21 cellular contexts compared by ENCODE assay signal in the genomic region with DNA sequence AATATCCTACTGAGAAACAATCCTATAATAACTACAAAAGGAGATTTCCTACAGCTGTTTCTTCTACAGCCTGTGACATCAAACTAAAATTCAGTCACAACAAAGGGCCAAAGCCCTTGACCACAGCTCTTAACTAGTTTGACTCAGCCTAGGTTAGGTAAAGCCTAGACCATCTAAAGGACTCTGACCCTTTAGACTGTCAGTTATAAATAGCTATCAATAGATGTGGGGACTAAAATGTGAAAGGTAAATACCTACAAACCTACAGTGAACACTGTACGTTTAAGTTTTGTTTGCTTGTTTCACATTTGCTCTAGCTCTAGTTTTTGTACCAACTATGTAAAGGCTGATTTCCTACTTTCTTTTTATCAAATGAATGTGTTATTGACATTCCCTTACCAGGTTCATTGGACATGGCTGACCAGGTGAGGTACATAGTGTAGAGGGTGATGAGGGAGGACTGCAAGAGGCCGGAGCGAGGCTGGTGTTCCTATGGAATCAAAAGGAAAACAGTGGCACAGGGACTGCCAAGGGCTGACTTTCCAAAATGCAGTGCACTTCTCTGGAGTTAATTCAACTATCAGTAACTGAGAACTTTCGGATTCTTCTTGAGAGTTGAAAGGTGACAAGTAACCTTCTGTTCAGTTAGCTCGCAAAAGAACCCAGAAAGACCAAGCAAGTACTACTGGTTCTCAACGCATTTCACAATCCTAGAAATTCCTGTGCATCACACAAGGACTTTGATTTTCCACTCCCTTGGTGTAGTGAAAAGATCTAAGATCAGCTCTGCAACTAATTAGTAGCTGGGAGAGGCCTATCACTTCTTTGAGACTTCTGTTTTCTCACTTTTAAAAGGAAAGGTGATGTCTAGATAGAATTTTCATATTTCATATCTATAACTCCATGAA. TPM values are rescaled to one million over a fixed set of nuclear protein-coding genes. Genes with fewer than 3 reads are reported as not detected.
DNase-seq lines count a peak whose midpoint lies in the region; ATAC-seq, FAIRE-seq and TF ChIP-seq lines count a peak whose summit lies in the region.
"Had no signal": no experiment of that assay in that cellular context is flagged by ENCODE, and none has a peak within 500 bp of the region (broad histone marks: within the 10 kb centered on the region; RNA-seq: fewer than 3 reads in every experiment).

No MANE protein-coding gene starts in this region.

- no peak for DNase-seq in activated T-cell treated with anti-CD3 and anti-CD28 coated beads, Interleukin-2, amount 50 U/mL, for 72 hours
- DNase-seq in activated T-cell treated with anti-CD3 and anti-CD28 coated beads, Interleukin-2, amount 50 U/mL, for 4 hours: no peak
- DNase-seq in HTR-8/SVneo (ENCODE audit: insufficient read length, low spot score): no peak
- peak; percentile 41 for DNase-seq in hepatocyte (ENCODE audit: low spot score)
- peak; percentile 70 to 93 for DNase-seq in trophoblast cell
- no peak for DNase-seq in activated CD4-positive, CD25-positive, alpha-beta regulatory T cell treated with anti-CD3 and anti-CD28 coated beads, Interleukin-2, amount 50 U/mL, for 72 hours
- DNase-seq: 8988T, GM23248, H7, NCI-H1048, NCI-H1417, NCI-H1694, NCI-H2029 treated with DMSO at 0.1 percent for 48 hours, NCI-H2227 treated with DMSO at 0.1 percent for 48 hours, NCI-H526 treated with DMSO at 0.1 percent for 48 hours, SHP77 had no signal

- no peak overlapping the region for H2AK5ac ChIP-seq in trophoblast cell (ENCODE audit: low read length)

- H3K23ac ChIP-seq in trophoblast cell (ENCODE audit: low read length): no peak overlapping the region

- no peaks in the 10 kb centered on the region for H3K9me3 ChIP-seq in hepatocyte (ENCODE audit: low read depth)
- H3K9me3 ChIP-seq in trophoblast cell (ENCODE audit: insufficient read depth, low read depth, low read length): no peaks in the 10 kb centered on the region

- H2BK5ac ChIP-seq in trophoblast cell (ENCODE audit: low read depth, low read length, poor library complexity): no peak overlapping the region

- H3K27ac Mint-ChIP-seq in activated T-cell treated with anti-CD3 and anti-CD28 coated beads, Interleukin-2, amount 50 U/mL, for 72 hours: peak overlapping the region; percentile 68
- no peak overlapping the region for H3K27ac Mint-ChIP-seq in activated T-helper 17 cell treated with anti-CD3 and anti-CD28 coated beads, Interleukin-2, amount 50 U/mL, for 72 hours

- no peaks in the 10 kb centered on the region for H3K9me2 ChIP-seq in hepatocyte (replicated peaks; ENCODE audit: insufficient read depth)

- no peak for TF ChIP-seq CTCF in hepatocyte (IDR thresholded peaks at IDR 0.05; ENCODE audit: poor library complexity)

- no peaks in the 10 kb centered on the region for H3K27me3 Mint-ChIP-seq in activated T-cell treated with anti-CD3 and anti-CD28 coated beads, Interleukin-2, amount 50 U/mL, for 72 hours (ENCODE audit: low read depth)
- no peaks in the 10 kb centered on the region for H3K27me3 Mint-ChIP-seq in activated T-cell treated with anti-CD3 and anti-CD28 coated beads, Interleukin-2, amount 50 U/mL, for 4 hours (ENCODE audit: low read depth)
- H3K27me3 Mint-ChIP-seq in activated T-helper 17 cell treated with anti-CD3 and anti-CD28 coated beads, Interleukin-2, amount 50 U/mL, for 72 hours: no peaks in the 10 kb centered on the region

- no peak overlapping the region for H4K12ac ChIP-seq in trophoblast cell (ENCODE audit: low read depth, low read length)

- H2BK120ac ChIP-seq in trophoblast cell (ENCODE audit: insufficient read depth, low read length, poor library complexity): no peak overlapping the region

- peaks cover 8% of the 10 kb centered on the region for H3K4me1 Mint-ChIP-seq in activated T-cell treated with anti-CD3 and anti-CD28 coated beads, Interleukin-2, amount 50 U/mL, for 72 hours (ENCODE audit: low read depth)
- no peaks in the 10 kb centered on the region for H3K4me1 Mint-ChIP-seq in activated T-cell treated with anti-CD3 and anti-CD28 coated beads, Interleukin-2, amount 50 U/mL, for 4 hours (ENCODE audit: low read depth)
- H3K4me1 Mint-ChIP-seq in activated T-helper 17 cell treated with anti-CD3 and anti-CD28 coated beads, Interleukin-2, amount 50 U/mL, for 72 hours: peaks cover 5% of the 10 kb centered on the region

- no peak overlapping the region for H3K4me3 Mint-ChIP-seq in activated T-cell treated with anti-CD3 and anti-CD28 coated beads, Interleukin-2, amount 50 U/mL, for 72 hours
- no peak overlapping the region for H3K4me3 Mint-ChIP-seq in activated T-cell treated with anti-CD3 and anti-CD28 coated beads, Interleukin-2, amount 50 U/mL, for 4 hours
- H3K4me3 Mint-ChIP-seq in activated T-helper 17 cell treated with anti-CD3 and anti-CD28 coated beads, Interleukin-2, amount 50 U/mL, for 72 hours: no peak overlapping the region

- no peak overlapping the region for H4K8ac ChIP-seq in trophoblast cell (ENCODE audit: low read depth, low read length)

- H3K27ac ChIP-seq in hepatocyte (peak overlapping the region; percentile 73), trophoblast cell (ENCODE audit: low read depth, low read length) (no peak overlapping the region)
- H3K27ac ChIP-seq: GM23248, RWPE1 had no signal

- no peak overlapping the region for H3K14ac ChIP-seq in trophoblast cell (ENCODE audit: low read length)

- no peak overlapping the region for H3K4me3 ChIP-seq in hepatocyte
- no peak overlapping the region for H3K4me3 ChIP-seq in trophoblast cell (ENCODE audit: low read depth, low read length)
- H3K4me3 ChIP-seq: GM23248 had no signal

- no peak overlapping the region for H3K18ac ChIP-seq in trophoblast cell (ENCODE audit: low read length)

- H3K9ac ChIP-seq in trophoblast cell (ENCODE audit: low read length): no peak overlapping the region
- H3K9ac ChIP-seq: GM23248 had no signal

- FAIRE-seq in HTR-8/SVneo (lab: Jason Lieb, UNC): peak; percentile 84
- FAIRE-seq: D721Med, GM18507 had no signal

- 86% methylated on average over 6 of the region's 6 CpGs for WGBS in hepatocyte (ENCODE audit: low lambda C conversion rate, missing lambda C conversion rate)
- no CpG with 5 or more reads among the region's 6 CpGs for WGBS in trophoblast cell (ENCODE audit: extremely low coverage, insufficient coverage, insufficient read length)

- no peak overlapping the region for H3K4ac ChIP-seq in trophoblast cell (ENCODE audit: low read depth, low read length)

- H3K79me1 ChIP-seq in trophoblast cell (ENCODE audit: low read length): no peaks in the 10 kb centered on the region

- no peaks in the 10 kb centered on the region for H3K4me1 ChIP-seq in hepatocyte (ENCODE audit: insufficient read depth)
- H3K4me1 ChIP-seq in trophoblast cell (ENCODE audit: control insufficient read depth in 1 of 2, insufficient read depth in 2 of 2, low read length in 2 of 2): no peaks in the 10 kb centered on the region

- no peaks in the 10 kb centered on the region for H3K27me3 ChIP-seq in hepatocyte
- H3K27me3 ChIP-seq in trophoblast cell (ENCODE audit: insufficient read depth, low read length): no peaks in the 10 kb centered on the region

- H3K4me2 ChIP-seq in hepatocyte (no peak overlapping the region), trophoblast cell (ENCODE audit: low read length) (no peak overlapping the region)

- no peak overlapping the region for H2AFZ ChIP-seq in hepatocyte
- no peak overlapping the region for H2AFZ ChIP-seq in trophoblast cell (ENCODE audit: insufficient read depth, low read length, poor library complexity)
- H2AFZ ChIP-seq: GM23248 had no signal

- H2BK12ac ChIP-seq in trophoblast cell (ENCODE audit: low read length): no peak overlapping the region

- no peak overlapping the region for H4K91ac ChIP-seq in trophoblast cell (ENCODE audit: low read depth, low read length)

- ATAC-seq in activated T-cell treated with anti-CD3 and anti-CD28 coated beads, Interleukin-2, amount 50 U/mL, for 72 hours (replicated peaks in 1 of 2): no peak
- ATAC-seq in activated T-cell treated with anti-CD3 and anti-CD28 coated beads, Interleukin-2, amount 50 U/mL, for 4 hours: no peak
- no peak for ATAC-seq in GM21737 (IDR thresholded peaks at IDR 0.05; ENCODE audit: unreplicated experiment)
- ATAC-seq in activated T-helper 17 cell treated with anti-CD3 and anti-CD28 coated beads, Interleukin-2, amount 50 U/mL, for 72 hours (replicated peaks): no peak

- H3K36me3 ChIP-seq in hepatocyte (replicated peaks; ENCODE audit: insufficient read depth, low read depth) (peaks cover 5% of the 10 kb centered on the region), trophoblast cell (ENCODE audit: control insufficient read depth in 1 of 2, insufficient read depth in 2 of 2, low read length in 2 of 2) (peaks cover 39 to 48% of the 10 kb centered on the region in 2 experiments)

- H3K9me3 Mint-ChIP-seq in activated T-cell treated with anti-CD3 and anti-CD28 coated beads, Interleukin-2, amount 50 U/mL, for 72 hours: no peaks in the 10 kb centered on the region
- H3K9me3 Mint-ChIP-seq in activated T-cell treated with anti-CD3 and anti-CD28 coated beads, Interleukin-2, amount 50 U/mL, for 4 hours: no peaks in the 10 kb centered on the region
- no peaks in the 10 kb centered on the region for H3K9me3 Mint-ChIP-seq in activated T-helper 17 cell treated with anti-CD3 and anti-CD28 coated beads, Interleukin-2, amount 50 U/mL, for 72 hours

- no peaks in the 10 kb centered on the region for H4K20me1 ChIP-seq in hepatocyte (ENCODE audit: insufficient read depth, poor library complexity, severe bottlenecking)

- peaks cover 13 to 23% of the 10 kb centered on the region in 2 donors for H3K36me3 Mint-ChIP-seq in activated T-cell treated with anti-CD3 and anti-CD28 coated beads, Interleukin-2, amount 50 U/mL, for 72 hours (ENCODE audit: insufficient read depth in 2 of 2)
- peaks cover 27% of the 10 kb centered on the region for H3K36me3 Mint-ChIP-seq in activated T-cell treated with anti-CD3 and anti-CD28 coated beads, Interleukin-2, amount 50 U/mL, for 4 hours (ENCODE audit: insufficient read depth)
- peaks cover 98% of the 10 kb centered on the region for H3K36me3 Mint-ChIP-seq in activated T-helper 17 cell treated with anti-CD3 and anti-CD28 coated beads, Interleukin-2, amount 50 U/mL, for 72 hours (ENCODE audit: low read depth)

- H3K79me2 ChIP-seq in hepatocyte (peaks cover 12% of the 10 kb centered on the region), trophoblast cell (ENCODE audit: control insufficient read depth, insufficient read depth, low read length, poor library complexity) (no peaks in the 10 kb centered on the region)

RNA-seq across cellular contexts. Expression of a gene that starts 17.2 kb away (rescaled TPM):
- 10 to 100 TPM; 85.6 to 100.0 TPM for total RNA-seq in activated T-cell treated with anti-CD3 and anti-CD28 coated beads, Interleukin-2, amount 50 U/mL, for 72 hours
- total RNA-seq in activated T-cell treated with anti-CD3 and anti-CD28 coated beads, Interleukin-2, amount 50 U/mL, for 4 hours: 10 to 100 TPM; 34.6 to 44.1 (median 37.9) TPM
- total RNA-seq in hepatocyte: 80.0 and 96.9 TPM in 2 replicates
- polyA plus RNA-seq in hepatocyte: 119 and 128 TPM in 2 replicates
- 91.9 and 98.8 TPM in 2 replicates for polyA plus RNA-seq in trophoblast cell (2013)
- 10 to 100 TPM; 68.7 to 86.8 TPM for total RNA-seq in activated T-helper 17 cell treated with anti-CD3 and anti-CD28 coated beads, Interleukin-2, amount 50 U/mL, for 72 hours

RNA-seq across cellular contexts. Expression of a gene that starts 29.0 kb away (rescaled TPM):
- 10 to 100 TPM; 15.9 to 21.0 TPM for total RNA-seq in activated T-cell treated with anti-CD3 and anti-CD28 coated beads, Interleukin-2, amount 50 U/mL, for 72 hours
- 10 to 100 TPM; 24.3 to 25.3 (median 25.3) TPM for total RNA-seq in activated T-cell treated with anti-CD3 and anti-CD28 coated beads, Interleukin-2, amount 50 U/mL, for 4 hours
- 11.9 and 12.9 TPM in 2 replicates for total RNA-seq in hepatocyte
- polyA plus RNA-seq in hepatocyte: 10.3 and 14.7 TPM in 2 replicates
- polyA plus RNA-seq in trophoblast cell (2013): 8.4 and 8.8 TPM in 2 replicates
- total RNA-seq in activated T-helper 17 cell treated with anti-CD3 and anti-CD28 coated beads, Interleukin-2, amount 50 U/mL, for 72 hours: 10 to 100 TPM; 15.5 to 23.0 TPM

Comparison
In these comparisons a context has a peak if more than half of its experiments do, and no peak if none do; other contexts are left out.
1. DNase-seq: peak in hepatocyte (single experiment) and trophoblast cell (2 of 2); none in activated T-cell treated with anti-CD3 and anti-CD28 coated beads, Interleukin-2, amount 50 U/mL, for 72 hours (0 of 2), activated T-cell treated with anti-CD3 and anti-CD28 coated beads, Interleukin-2, amount 50 U/mL, for 4 hours (single experiment), HTR-8/SVneo (single experiment) and activated CD4-positive, CD25-positive, alpha-beta regulatory T cell treated with anti-CD3 and anti-CD28 coated beads, Interleukin-2, amount 50 U/mL, for 72 hours (single experiment).